Comparison of ENCODE assay signal across 1 cellular context in the genomic region with DNA sequence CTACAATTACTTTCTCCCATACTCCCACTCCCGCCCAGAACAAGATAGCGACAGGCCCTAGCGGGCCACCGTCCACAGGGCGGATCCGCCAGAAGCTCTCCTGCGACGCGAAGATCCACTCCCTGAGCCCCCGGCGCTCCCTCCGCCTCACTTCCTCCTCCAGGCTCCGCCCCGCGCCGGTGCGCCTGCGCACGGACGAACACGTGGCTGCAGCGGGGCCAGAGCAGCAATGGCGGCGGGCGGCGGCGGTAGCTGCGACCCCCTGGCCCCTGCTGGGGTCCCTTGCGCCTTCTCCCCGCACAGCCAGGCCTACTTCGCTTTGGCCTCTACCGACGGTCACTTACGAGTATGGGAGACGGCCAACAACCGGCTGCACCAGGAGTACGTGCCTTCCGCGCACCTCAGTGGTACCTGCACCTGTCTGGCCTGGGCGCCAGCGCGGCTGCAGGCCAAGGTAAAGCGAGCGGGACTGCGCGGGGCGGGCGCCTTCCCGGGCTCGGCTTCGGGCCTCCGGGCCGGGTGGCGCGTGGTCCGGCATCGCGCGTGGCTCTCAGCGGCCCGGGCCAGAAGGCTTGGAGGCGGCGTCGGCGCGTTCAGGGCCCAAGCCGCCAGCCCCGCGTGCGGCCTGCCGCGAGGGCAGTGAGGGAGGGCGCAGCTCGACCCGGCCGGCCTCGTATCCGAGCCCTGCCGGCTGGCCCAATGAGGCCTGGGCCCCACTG.
TF ChIP-seq lines count a peak whose summit lies in the region.

A gene with protein sequence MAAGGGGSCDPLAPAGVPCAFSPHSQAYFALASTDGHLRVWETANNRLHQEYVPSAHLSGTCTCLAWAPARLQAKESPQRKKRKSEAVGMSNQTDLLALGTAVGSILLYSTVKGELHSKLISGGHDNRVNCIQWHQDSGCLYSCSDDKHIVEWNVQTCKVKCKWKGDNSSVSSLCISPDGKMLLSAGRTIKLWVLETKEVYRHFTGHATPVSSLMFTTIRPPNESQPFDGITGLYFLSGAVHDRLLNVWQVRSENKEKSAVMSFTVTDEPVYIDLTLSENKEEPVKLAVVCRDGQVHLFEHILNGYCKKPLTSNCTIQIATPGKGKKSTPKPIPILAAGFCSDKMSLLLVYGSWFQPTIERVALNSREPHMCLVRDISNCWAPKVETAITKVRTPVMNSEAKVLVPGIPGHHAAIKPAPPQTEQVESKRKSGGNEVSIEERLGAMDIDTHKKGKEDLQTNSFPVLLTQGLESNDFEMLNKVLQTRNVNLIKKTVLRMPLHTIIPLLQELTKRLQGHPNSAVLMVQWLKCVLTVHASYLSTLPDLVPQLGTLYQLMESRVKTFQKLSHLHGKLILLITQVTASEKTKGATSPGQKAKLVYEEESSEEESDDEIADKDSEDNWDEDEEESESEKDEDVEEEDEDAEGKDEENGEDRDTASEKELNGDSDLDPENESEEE (plus strand): TSS at position 198 of the 719 bp plus-strand sequence. CDS start 32 bp downstream, at position 230.

TF ChIP-seq in HepG2, 621 proteins besides CTCF, POLR2A, EP300 and RAD21 (continued from another document and continues in another):
- TF ChIP-seq, protein P1, sequence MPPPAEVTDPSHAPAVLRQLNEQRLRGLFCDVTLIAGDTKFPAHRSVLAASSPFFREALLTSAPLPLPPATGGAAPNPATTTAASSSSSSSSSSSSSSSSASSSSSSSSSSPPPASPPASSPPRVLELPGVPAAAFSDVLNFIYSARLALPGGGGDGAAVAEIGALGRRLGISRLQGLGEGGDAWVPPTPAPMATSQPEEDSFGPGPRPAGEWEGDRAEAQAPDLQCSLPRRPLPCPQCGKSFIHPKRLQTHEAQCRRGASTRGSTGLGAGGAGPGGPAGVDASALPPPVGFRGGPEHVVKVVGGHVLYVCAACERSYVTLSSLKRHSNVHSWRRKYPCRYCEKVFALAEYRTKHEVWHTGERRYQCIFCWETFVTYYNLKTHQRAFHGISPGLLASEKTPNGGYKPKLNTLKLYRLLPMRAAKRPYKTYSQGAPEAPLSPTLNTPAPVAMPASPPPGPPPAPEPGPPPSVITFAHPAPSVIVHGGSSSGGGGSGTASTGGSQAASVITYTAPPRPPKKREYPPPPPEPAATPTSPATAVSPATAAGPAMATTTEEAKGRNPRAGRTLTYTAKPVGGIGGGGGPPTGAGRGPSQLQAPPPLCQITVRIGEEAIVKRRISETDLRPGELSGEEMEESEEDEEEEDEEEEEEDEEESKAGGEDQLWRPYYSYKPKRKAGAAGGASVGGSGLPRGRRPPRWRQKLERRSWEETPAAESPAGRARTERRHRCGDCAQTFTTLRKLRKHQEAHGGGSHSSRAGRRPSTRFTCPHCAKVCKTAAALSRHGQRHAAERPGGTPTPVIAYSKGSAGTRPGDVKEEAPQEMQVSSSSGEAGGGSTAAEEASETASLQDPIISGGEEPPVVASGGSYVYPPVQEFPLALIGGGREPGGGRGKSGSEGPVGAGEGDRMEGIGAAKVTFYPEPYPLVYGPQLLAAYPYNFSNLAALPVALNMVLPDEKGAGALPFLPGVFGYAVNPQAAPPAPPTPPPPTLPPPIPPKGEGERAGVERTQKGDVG (CRISPR knock-in tag; IDR thresholded peaks at IDR 0.05; ENCODE audit: borderline replicate concordance) = peak; percentile 36; the same call in 1 of the 2 replicates
- no peak for TF ChIP-seq SRSF4 (IDR thresholded peaks at IDR 0.05; ENCODE audit: low read depth, low read length, poor library complexity, severe bottlenecking)
- 0 out of 2 replicates have a peak, but pooled peaks have one; percentile 24 for TF ChIP-seq ZNF101 (CRISPR knock-in tag; IDR thresholded peaks at IDR 0.05; ENCODE audit: borderline replicate concordance, low read depth)
- TF ChIP-seq, protein P2, sequence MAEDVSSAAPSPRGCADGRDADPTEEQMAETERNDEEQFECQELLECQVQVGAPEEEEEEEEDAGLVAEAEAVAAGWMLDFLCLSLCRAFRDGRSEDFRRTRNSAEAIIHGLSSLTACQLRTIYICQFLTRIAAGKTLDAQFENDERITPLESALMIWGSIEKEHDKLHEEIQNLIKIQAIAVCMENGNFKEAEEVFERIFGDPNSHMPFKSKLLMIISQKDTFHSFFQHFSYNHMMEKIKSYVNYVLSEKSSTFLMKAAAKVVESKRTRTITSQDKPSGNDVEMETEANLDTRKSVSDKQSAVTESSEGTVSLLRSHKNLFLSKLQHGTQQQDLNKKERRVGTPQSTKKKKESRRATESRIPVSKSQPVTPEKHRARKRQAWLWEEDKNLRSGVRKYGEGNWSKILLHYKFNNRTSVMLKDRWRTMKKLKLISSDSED (CRISPR knock-in tag; IDR thresholded peaks at IDR 0.05) = 0 out of 2 replicates have a peak, but pooled peaks have one; percentile 21
- TF ChIP-seq, protein P3, sequence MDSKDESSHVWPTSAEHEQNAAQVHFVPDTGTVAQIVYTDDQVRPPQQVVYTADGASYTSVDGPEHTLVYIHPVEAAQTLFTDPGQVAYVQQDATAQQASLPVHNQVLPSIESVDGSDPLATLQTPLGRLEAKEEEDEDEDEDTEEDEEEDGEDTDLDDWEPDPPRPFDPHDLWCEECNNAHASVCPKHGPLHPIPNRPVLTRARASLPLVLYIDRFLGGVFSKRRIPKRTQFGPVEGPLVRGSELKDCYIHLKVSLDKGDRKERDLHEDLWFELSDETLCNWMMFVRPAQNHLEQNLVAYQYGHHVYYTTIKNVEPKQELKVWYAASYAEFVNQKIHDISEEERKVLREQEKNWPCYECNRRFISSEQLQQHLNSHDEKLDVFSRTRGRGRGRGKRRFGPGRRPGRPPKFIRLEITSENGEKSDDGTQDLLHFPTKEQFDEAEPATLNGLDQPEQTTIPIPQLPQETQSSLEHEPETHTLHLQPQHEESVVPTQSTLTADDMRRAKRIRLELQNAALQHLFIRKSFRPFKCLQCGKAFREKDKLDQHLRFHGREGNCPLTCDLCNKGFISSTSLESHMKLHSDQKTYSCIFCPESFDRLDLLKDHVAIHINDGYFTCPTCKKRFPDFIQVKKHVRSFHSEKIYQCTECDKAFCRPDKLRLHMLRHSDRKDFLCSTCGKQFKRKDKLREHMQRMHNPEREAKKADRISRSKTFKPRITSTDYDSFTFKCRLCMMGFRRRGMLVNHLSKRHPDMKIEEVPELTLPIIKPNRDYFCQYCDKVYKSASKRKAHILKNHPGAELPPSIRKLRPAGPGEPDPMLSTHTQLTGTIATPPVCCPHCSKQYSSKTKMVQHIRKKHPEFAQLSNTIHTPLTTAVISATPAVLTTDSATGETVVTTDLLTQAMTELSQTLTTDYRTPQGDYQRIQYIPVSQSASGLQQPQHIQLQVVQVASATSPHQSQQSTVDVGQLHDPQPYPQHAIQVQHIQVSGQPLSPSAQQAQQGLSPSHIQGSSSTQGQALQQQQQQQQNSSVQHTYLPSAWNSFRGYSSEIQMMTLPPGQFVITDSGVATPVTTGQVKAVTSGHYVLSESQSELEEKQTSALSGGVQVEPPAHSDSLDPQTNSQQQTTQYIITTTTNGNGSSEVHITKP (CRISPR knock-in tag; IDR thresholded peaks at IDR 0.05; ENCODE audit: low read depth) = no peak
- no peak for TF ChIP-seq GZF1 (CRISPR knock-in tag; IDR thresholded peaks at IDR 0.05)
- peak; percentile 67; the same call in 1 of the 2 replicates for TF ChIP-seq KLF12 (CRISPR knock-in tag; IDR thresholded peaks at IDR 0.05; ENCODE audit: borderline replicate concordance)
- TF ChIP-seq ZNF180 (CRISPR knock-in tag; IDR thresholded peaks at IDR 0.05; ENCODE audit: borderline replicate concordance, low read depth) = no peak
- TF ChIP-seq, protein P4, sequence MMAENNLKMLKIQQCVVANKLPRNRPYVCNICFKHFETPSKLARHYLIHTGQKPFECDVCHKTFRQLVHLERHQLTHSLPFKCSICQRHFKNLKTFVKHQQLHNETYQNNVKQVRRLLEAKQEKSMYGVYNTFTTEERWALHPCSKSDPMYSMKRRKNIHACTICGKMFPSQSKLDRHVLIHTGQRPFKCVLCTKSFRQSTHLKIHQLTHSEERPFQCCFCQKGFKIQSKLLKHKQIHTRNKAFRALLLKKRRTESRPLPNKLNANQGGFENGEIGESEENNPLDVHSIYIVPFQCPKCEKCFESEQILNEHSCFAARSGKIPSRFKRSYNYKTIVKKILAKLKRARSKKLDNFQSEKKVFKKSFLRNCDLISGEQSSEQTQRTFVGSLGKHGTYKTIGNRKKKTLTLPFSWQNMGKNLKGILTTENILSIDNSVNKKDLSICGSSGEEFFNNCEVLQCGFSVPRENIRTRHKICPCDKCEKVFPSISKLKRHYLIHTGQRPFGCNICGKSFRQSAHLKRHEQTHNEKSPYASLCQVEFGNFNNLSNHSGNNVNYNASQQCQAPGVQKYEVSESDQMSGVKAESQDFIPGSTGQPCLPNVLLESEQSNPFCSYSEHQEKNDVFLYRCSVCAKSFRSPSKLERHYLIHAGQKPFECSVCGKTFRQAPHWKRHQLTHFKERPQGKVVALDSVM (CRISPR knock-in tag; IDR thresholded peaks at IDR 0.05) = peak; percentile 48
- TF ChIP-seq ZNF713 (CRISPR knock-in tag; IDR thresholded peaks at IDR 0.05) = peak; percentile 98; the same call in 1 of the 2 replicates
- 0 out of 2 replicates have a peak, but pooled peaks have one; percentile 53 for TF ChIP-seq ATAD3A (CRISPR knock-in tag; IDR thresholded peaks at IDR 0.05)
- TF ChIP-seq GABPA (IDR thresholded peaks at IDR 0.05; ENCODE audit: low read depth, low read length) = peak; percentile 74
- peak; percentile 89 for TF ChIP-seq GABPA (CRISPR knock-in tag; IDR thresholded peaks at IDR 0.05; ENCODE audit: low read depth)
- TF ChIP-seq, protein P5, sequence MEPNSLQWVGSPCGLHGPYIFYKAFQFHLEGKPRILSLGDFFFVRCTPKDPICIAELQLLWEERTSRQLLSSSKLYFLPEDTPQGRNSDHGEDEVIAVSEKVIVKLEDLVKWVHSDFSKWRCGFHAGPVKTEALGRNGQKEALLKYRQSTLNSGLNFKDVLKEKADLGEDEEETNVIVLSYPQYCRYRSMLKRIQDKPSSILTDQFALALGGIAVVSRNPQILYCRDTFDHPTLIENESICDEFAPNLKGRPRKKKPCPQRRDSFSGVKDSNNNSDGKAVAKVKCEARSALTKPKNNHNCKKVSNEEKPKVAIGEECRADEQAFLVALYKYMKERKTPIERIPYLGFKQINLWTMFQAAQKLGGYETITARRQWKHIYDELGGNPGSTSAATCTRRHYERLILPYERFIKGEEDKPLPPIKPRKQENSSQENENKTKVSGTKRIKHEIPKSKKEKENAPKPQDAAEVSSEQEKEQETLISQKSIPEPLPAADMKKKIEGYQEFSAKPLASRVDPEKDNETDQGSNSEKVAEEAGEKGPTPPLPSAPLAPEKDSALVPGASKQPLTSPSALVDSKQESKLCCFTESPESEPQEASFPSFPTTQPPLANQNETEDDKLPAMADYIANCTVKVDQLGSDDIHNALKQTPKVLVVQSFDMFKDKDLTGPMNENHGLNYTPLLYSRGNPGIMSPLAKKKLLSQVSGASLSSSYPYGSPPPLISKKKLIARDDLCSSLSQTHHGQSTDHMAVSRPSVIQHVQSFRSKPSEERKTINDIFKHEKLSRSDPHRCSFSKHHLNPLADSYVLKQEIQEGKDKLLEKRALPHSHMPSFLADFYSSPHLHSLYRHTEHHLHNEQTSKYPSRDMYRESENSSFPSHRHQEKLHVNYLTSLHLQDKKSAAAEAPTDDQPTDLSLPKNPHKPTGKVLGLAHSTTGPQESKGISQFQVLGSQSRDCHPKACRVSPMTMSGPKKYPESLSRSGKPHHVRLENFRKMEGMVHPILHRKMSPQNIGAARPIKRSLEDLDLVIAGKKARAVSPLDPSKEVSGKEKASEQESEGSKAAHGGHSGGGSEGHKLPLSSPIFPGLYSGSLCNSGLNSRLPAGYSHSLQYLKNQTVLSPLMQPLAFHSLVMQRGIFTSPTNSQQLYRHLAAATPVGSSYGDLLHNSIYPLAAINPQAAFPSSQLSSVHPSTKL (CRISPR knock-in tag; IDR thresholded peaks at IDR 0.05) = peak; percentile 64
- peak; percentile 93 for TF ChIP-seq ZC3H13 (CRISPR knock-in tag; IDR thresholded peaks at IDR 0.05)
- TF ChIP-seq SATB2 (CRISPR knock-in tag; IDR thresholded peaks at IDR 0.05) = no peak; the same call in 1 of the 2 replicates
- peak; percentile 90 for TF ChIP-seq ZNF44 (CRISPR knock-in tag; IDR thresholded peaks at IDR 0.05)
- TF ChIP-seq ZNF605 (CRISPR knock-in tag; IDR thresholded peaks at IDR 0.05) = peak; percentile 61; the same call in 1 of the 2 replicates
- no peak for TF ChIP-seq ZNF24 (IDR thresholded peaks at IDR 0.05)
- TF ChIP-seq ZNF773 (CRISPR knock-in tag; IDR thresholded peaks at IDR 0.05; ENCODE audit: borderline replicate concordance) = peak; percentile 72; the same call in 1 of the 2 replicates
- TF ChIP-seq MTF1 (CRISPR knock-in tag; IDR thresholded peaks at IDR 0.05) = no peak
- TF ChIP-seq, protein P6, sequence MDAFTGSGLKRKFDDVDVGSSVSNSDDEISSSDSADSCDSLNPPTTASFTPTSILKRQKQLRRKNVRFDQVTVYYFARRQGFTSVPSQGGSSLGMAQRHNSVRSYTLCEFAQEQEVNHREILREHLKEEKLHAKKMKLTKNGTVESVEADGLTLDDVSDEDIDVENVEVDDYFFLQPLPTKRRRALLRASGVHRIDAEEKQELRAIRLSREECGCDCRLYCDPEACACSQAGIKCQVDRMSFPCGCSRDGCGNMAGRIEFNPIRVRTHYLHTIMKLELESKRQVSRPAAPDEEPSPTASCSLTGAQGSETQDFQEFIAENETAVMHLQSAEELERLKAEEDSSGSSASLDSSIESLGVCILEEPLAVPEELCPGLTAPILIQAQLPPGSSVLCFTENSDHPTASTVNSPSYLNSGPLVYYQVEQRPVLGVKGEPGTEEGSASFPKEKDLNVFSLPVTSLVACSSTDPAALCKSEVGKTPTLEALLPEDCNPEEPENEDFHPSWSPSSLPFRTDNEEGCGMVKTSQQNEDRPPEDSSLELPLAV (CRISPR knock-in tag; conservative IDR thresholded peaks at IDR 0.05; ENCODE audit: low read depth) = no peak
- TF ChIP-seq, protein P7, sequence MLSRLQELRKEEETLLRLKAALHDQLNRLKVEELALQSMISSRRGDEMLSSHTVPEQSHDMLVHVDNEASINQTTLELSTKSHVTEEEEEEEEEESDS (CRISPR knock-in tag; IDR thresholded peaks at IDR 0.05; ENCODE audit: borderline replicate concordance) = peak; percentile 78; the same call in 1 of the 2 replicates
- TF ChIP-seq NFIB (CRISPR knock-in tag; IDR thresholded peaks at IDR 0.05; ENCODE audit: borderline replicate concordance) = no peak
- TF ChIP-seq ZSCAN9 (CRISPR knock-in tag; IDR thresholded peaks at IDR 0.05; ENCODE audit: borderline replicate concordance) = no peak; the same call in 1 of the 2 replicates
- TF ChIP-seq, protein P8, sequence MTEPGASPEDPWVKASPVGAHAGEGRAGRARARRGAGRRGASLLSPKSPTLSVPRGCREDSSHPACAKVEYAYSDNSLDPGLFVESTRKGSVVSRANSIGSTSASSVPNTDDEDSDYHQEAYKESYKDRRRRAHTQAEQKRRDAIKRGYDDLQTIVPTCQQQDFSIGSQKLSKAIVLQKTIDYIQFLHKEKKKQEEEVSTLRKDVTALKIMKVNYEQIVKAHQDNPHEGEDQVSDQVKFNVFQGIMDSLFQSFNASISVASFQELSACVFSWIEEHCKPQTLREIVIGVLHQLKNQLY (CRISPR knock-in tag; IDR thresholded peaks at IDR 0.05) = peak; percentile 87
- no peak for TF ChIP-seq MED13 (CRISPR knock-in tag; IDR thresholded peaks at IDR 0.05)
- TF ChIP-seq PPARG (CRISPR knock-in tag; conservative IDR thresholded peaks at IDR 0.05) = peak; percentile 70; the same call in 1 of the 2 replicates
- TF ChIP-seq, protein P9, sequence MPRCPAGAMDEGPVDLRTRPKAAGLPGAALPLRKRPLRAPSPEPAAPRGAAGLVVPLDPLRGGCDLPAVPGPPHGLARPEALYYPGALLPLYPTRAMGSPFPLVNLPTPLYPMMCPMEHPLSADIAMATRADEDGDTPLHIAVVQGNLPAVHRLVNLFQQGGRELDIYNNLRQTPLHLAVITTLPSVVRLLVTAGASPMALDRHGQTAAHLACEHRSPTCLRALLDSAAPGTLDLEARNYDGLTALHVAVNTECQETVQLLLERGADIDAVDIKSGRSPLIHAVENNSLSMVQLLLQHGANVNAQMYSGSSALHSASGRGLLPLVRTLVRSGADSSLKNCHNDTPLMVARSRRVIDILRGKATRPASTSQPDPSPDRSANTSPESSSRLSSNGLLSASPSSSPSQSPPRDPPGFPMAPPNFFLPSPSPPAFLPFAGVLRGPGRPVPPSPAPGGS (CRISPR knock-in tag; IDR thresholded peaks at IDR 0.05) = peak; percentile 93
